8 cellular contexts compared by ENCODE assay signal in genomic region chr2:42722328-42723190, GRCh38. TPM values are rescaled to one million over a fixed set of nuclear protein-coding genes. Genes with fewer than 3 reads are reported as not detected.
DNase-seq lines count a peak whose midpoint lies in the region; ATAC-seq, FAIRE-seq and TF ChIP-seq lines count a peak whose summit lies in the region.

No MANE protein-coding gene starts in this region.

- H2BK120ac ChIP-seq in mesenchymal stem cell (ENCODE audit: low read depth, low read length): no peak overlapping the region

- ATAC-seq in GM18520 (IDR thresholded peaks at IDR 0.05; ENCODE audit: unreplicated experiment) (peak; percentile 99), HG02938 (IDR thresholded peaks at IDR 0.05; ENCODE audit: unreplicated experiment) (peak; percentile 99), left lobe of liver (no peak)

- H3K4me1 Mint-ChIP-seq in chondrocyte (ENCODE audit: low read depth): peaks cover 10% of the 10 kb centered on the region

- H3K14ac ChIP-seq in mesenchymal stem cell (ENCODE audit: low read length in 2 of 2): no peak overlapping the region

- WGBS in mesenchymal stem cell: 64% methylated on average over 6 of the region's 7 CpGs

- H3K79me1 ChIP-seq in mesenchymal stem cell (replicated peaks; ENCODE audit: low read length, poor library complexity, severe bottlenecking): no peaks in the 10 kb centered on the region

- H4K91ac ChIP-seq in mesenchymal stem cell (ENCODE audit: low read length): no peak overlapping the region

- no peaks in the 10 kb centered on the region for H3K27me3 ChIP-seq in mesenchymal stem cell (ENCODE audit: control insufficient read depth in 1 of 2, insufficient read depth in 1 of 2, low read length in 2 of 2)

- peaks cover 2% of the 10 kb centered on the region for H3K36me3 Mint-ChIP-seq in chondrocyte (ENCODE audit: low read depth)

- H3K27ac ChIP-seq in mesenchymal stem cell (ENCODE audit: low read length, poor library complexity, severe bottlenecking): peak overlapping the region; percentile 19

- no peak overlapping the region for H3K4ac ChIP-seq in mesenchymal stem cell (ENCODE audit: low read depth in 1 of 2, low read length in 2 of 2)

- no peaks in the 10 kb centered on the region for H3K27me3 Mint-ChIP-seq in chondrocyte (ENCODE audit: low read depth)

- no peak overlapping the region for H2BK12ac ChIP-seq in mesenchymal stem cell (ENCODE audit: low read length in 2 of 2)

- TF ChIP-seq CTCF in AG10803 (conservative IDR thresholded peaks at IDR 0.05; ENCODE audit: low read length) (no peak), chondrocyte (IDR thresholded peaks at IDR 0.05) (no peak), D721Med (IDR thresholded peaks at IDR 0.05; ENCODE audit: insufficient read depth, missing control alignments) (no peak)

- FAIRE-seq in D721Med (lab: Jason Lieb, UNC): no peak

- no peak overlapping the region for H3K18ac ChIP-seq in mesenchymal stem cell (ENCODE audit: low read depth in 1 of 2, low read length in 2 of 2)

- H3K4me3 ChIP-seq in AG10803 (ENCODE audit: low read length) (no peak overlapping the region), mesenchymal stem cell (ENCODE audit: insufficient read depth in 1 of 2, low read depth in 1 of 2, low read length in 2 of 2) (peak overlapping the region in 1 of 2 experiments; percentile 52)

- H3K4me3 Mint-ChIP-seq in chondrocyte (ENCODE audit: unreplicated experiment): no peak overlapping the region

- H2AFZ ChIP-seq in mesenchymal stem cell (ENCODE audit: low read depth, low read length): no peak overlapping the region

- H3K36me3 ChIP-seq in mesenchymal stem cell (ENCODE audit: control insufficient read depth in 1 of 2, insufficient read depth in 2 of 2, low read depth in 1 of 2, low read length in 2 of 2): peaks cover 10 to 15% of the 10 kb centered on the region in 2 experiments

- no peaks in the 10 kb centered on the region for H3K9me3 ChIP-seq in mesenchymal stem cell (ENCODE audit: control insufficient read depth, low read length)

- H3K4me1 ChIP-seq in mesenchymal stem cell (ENCODE audit: control insufficient read depth, insufficient read depth, low read depth, low read length): peaks cover 3% of the 10 kb centered on the region

- peak overlapping the region; percentile 41 for H3K27ac Mint-ChIP-seq in chondrocyte (ENCODE audit: unreplicated experiment)

- no peak overlapping the region for H3K4me2 ChIP-seq in mesenchymal stem cell (ENCODE audit: low read length, poor library complexity, severe bottlenecking)

- peak overlapping the region; percentile 81 for H3K9ac ChIP-seq in mesenchymal stem cell (ENCODE audit: low read length)

- H2BK5ac ChIP-seq in mesenchymal stem cell (ENCODE audit: low read depth, low read length, poor library complexity, severe bottlenecking): no peak overlapping the region

- no peak overlapping the region for H4K8ac ChIP-seq in mesenchymal stem cell (ENCODE audit: low read length)

- no peak overlapping the region for H2AK5ac ChIP-seq in mesenchymal stem cell (ENCODE audit: low read length, severe bottlenecking)

- H2BK15ac ChIP-seq in mesenchymal stem cell (ENCODE audit: low read depth, poor library complexity, severe bottlenecking): no peak overlapping the region

- no peaks in the 10 kb centered on the region for H3K9me3 Mint-ChIP-seq in chondrocyte (ENCODE audit: low read depth)

- no peak overlapping the region for H3K23ac ChIP-seq in mesenchymal stem cell (ENCODE audit: low read length in 2 of 2)

- peak; percentile 92 for DNase-seq in AG10803 (ENCODE audit: low read depth)
- DNase-seq in NCI-H226: peak; percentile 81
- no peak for DNase-seq in chondrocyte (ENCODE audit: low spot score)
- DNase-seq in mesenchymal stem cell: peak; percentile 92
- DNase-seq in left lobe of liver (ENCODE audit: low spot score): no peak
- DNase-seq in D721Med (ENCODE audit: insufficient read length, low spot score): no peak

RNA-seq across cellular contexts. Expression of gene OXER1, which starts 41.4 kb away (rescaled TPM):
- total RNA-seq in chondrocyte: 0.31 to 1.8 TPM (median 1.7 TPM) in 3 replicates
- polyA plus RNA-seq in mesenchymal stem cell (2013, experiment 1 of 2): 0.33 TPM
- 0.21 TPM for polyA plus RNA-seq in mesenchymal stem cell (2013, experiment 2 of 2)
- 29.7 TPM for total RNA-seq in left lobe of liver

Comparison
In these comparisons a context has a peak if more than half of its experiments do, and no peak if none do; other contexts are left out.
1. DNase-seq: peak in AG10803 (single experiment), NCI-H226 (single experiment) and mesenchymal stem cell (single experiment); none in chondrocyte (single experiment), left lobe of liver (single experiment) and D721Med (single experiment).
2. RNA of gene OXER1, which starts 41.4 kb away (total RNA-seq): 29.7 TPM in left lobe of liver (single experiment); 0.31 to 1.8 TPM in chondrocyte; every median in the first group is over 10 times any median in the second.